In the genomic region with DNA sequence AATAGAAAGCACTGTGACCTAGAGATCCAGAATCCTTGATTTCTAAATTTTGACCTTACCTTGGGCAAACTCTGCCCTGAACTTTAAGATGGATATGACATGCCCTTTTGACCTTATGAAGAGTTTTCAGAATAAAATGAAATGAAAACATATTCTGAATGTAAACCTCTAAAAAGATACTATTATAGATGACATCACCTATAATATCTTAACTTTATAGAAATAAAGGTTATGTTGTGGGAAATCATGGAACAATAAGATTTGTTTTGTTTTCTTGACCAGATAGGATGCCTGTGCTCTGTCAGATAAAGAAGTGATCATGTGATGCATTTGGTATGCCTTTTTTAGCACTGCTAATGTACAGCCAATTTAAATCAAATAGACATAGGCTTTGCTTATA, we compare ENCODE assay signal across 21 cellular contexts. TPM values are rescaled to one million over a fixed set of nuclear protein-coding genes. Genes with fewer than 3 reads are reported as not detected.
A peak's percentile ranks its signal among the peaks of the same experiment; 100 is the strongest.
DNase-seq lines count a peak whose midpoint lies in the region; ATAC-seq, FAIRE-seq and TF ChIP-seq lines count a peak whose summit lies in the region.
"Had no signal": no experiment of that assay in that cellular context is flagged by ENCODE, and none has a peak within 500 bp of the region (broad histone marks: within the 10 kb centered on the region; RNA-seq: fewer than 3 reads in every experiment).

No MANE protein-coding gene starts in this region.

- H3K9ac ChIP-seq in HepG2 (ENCODE audit: insufficient read depth, low read depth, low read length) (no peak overlapping the region), GM12878 (ENCODE audit: control insufficient read depth, insufficient read depth, low read length) (no peak overlapping the region), endothelial cell of umbilical vein (replicated peaks; ENCODE audit: extremely low read depth, insufficient read depth, low read length) (no peak overlapping the region)
- H3K9ac ChIP-seq: BLaER1 had no signal

- H3K36me3 ChIP-seq in HepG2 (replicated peaks in 1 of 2; ENCODE audit: control insufficient read depth in 1 of 2, insufficient read depth in 2 of 2, low read length in 2 of 2) (no peaks in the 10 kb centered on the region), right lobe of liver (no peaks in the 10 kb centered on the region), HEK293 (ENCODE audit: control insufficient read depth in 2 of 2, insufficient read depth in 1 of 2, low read length in 2 of 2) (no peaks in the 10 kb centered on the region), GM12878 (ENCODE audit: control insufficient read depth in 2 of 2, insufficient read depth in 2 of 2, low read length in 1 of 2) (no peaks in the 10 kb centered on the region), endothelial cell of umbilical vein (ENCODE audit: control insufficient read depth in 2 of 2, extremely low read depth in 1 of 2, insufficient read depth in 2 of 2, low read length in 2 of 2) (no peaks in the 10 kb centered on the region)
- H3K36me3 ChIP-seq: BE2C had no signal

- in situ Hi-C loops in HepG2 (cut with HindIII; ENCODE audit: extremely low pct_ligation_motif_present, low pct_unique_long_range_greater_than_20kb) (no loop called here), GM12878 (cut with MboI) (no loop called here)

- H3K4me2 ChIP-seq in HepG2 (ENCODE audit: low read depth, low read length) (no peak overlapping the region), GM12878 (ENCODE audit: control insufficient read depth, insufficient read depth) (no peak overlapping the region), endothelial cell of umbilical vein (ENCODE audit: insufficient read depth, low read length) (no peak overlapping the region)
- H3K4me2 ChIP-seq: BLaER1 had no signal

- CTCF ChIA-PET in HepG2 (lab: Yijun Ruan, JAX; ENCODE audit: low intra/inter-chr PET ratio, low total read pairs) (no interaction called here), HEK293 (lab: Yijun Ruan, JAX) (interaction anchor here (0.6 kb wide), 1 partner anchor 45 kb away, joined by 3 read pairs; no protein-coding TSS in a partner anchor), GM12878 (lab: Yijun Ruan, JAX) (interaction anchor here (1.1 kb wide), 1 partner anchor 13 kb away, joined by 3 read pairs; a partner anchor contains a TSS), endothelial cell of umbilical vein (lab: Charles Lee) (no interaction called here)

- no peaks in the 10 kb centered on the region for H3K9me3 ChIP-seq in HepG2 (ENCODE audit: low read length)
- H3K9me3 ChIP-seq in right lobe of liver = no peaks in the 10 kb centered on the region
- no peaks in the 10 kb centered on the region for H3K9me3 ChIP-seq in HEK293 (ENCODE audit: control insufficient read depth, insufficient read depth, low read depth, low read length)
- peaks cover 1% of the 10 kb centered on the region; the same call in 2 of the 3 replicates for H3K9me3 ChIP-seq in GM12878 (replicated peaks; ENCODE audit: control insufficient read depth, insufficient read depth, low read length)
- no peaks in the 10 kb centered on the region for H3K9me3 ChIP-seq in endothelial cell of umbilical vein (replicated peaks; ENCODE audit: control insufficient read depth, insufficient read depth, low read length)
- H3K9me3 ChIP-seq: BE2C had no signal

- TF ChIP-seq EP300 in HepG2 (IDR thresholded peaks at IDR 0.05; ENCODE audit: low read depth in 2 of 2, low read length in 2 of 2) (no peak), HepG2 (CRISPR knock-in tag; IDR thresholded peaks at IDR 0.05; ENCODE audit: borderline replicate concordance) (no peak), GM12878 (IDR thresholded peaks at IDR 0.05; ENCODE audit: borderline replicate concordance in 1 of 2, control insufficient read depth in 1 of 2, low read depth in 2 of 2, low read length in 2 of 2) (no peak)

- intact Hi-C loops in HepG2 (cut with micrococcal nuclease; ENCODE audit: unreplicated experiment) = no loop called here
- intact Hi-C loops in right lobe of liver (cut with DNase I) = no loop called here
- intact Hi-C loops in GM12878 (cut with micrococcal nuclease; ENCODE audit: unreplicated experiment) = no loop called here
- intact Hi-C loops in endothelial cell of umbilical vein (cut with micrococcal nuclease) = no loop called here

- H4K20me1 ChIP-seq in HepG2 (ENCODE audit: insufficient read depth, low read length) (no peaks in the 10 kb centered on the region), GM12878 (ENCODE audit: control insufficient read depth, insufficient read depth) (no peaks in the 10 kb centered on the region), endothelial cell of umbilical vein (replicated peaks; ENCODE audit: control insufficient read depth, extremely low read depth, insufficient read depth, low read length) (no peaks in the 10 kb centered on the region)
- H4K20me1 ChIP-seq: BLaER1 had no signal

- no peak for DNase-seq in HepG2 (ENCODE audit: low spot score)
- DNase-seq in right lobe of liver = no peak
- DNase-seq in GM12878 (ENCODE audit: low read depth, low spot score) = no peak
- peak; percentile 37 for DNase-seq in endothelial cell of umbilical vein (ENCODE audit: low read depth, low spot score)
- DNase-seq in NCI-H1436 treated with DMSO at 0.1 percent for 48 hours (lab: John Stamatoyannopoulos, UW) = no peak
- DNase-seq in GF-D8 (lab: John Stamatoyannopoulos, UW) = no peak
- DNase-seq in EL = no peak
- DNase-seq: 8988T; ACHN; BE2C; CD4-positive, alpha-beta memory T cell; CD4-positive, CD25-positive, alpha-beta regulatory T cell; CD8-positive, alpha-beta memory T cell; COR-L47; DMS79 treated with DMSO at 0.1 percent for 48 hours; GDM1 had no signal

- H3K27ac ChIP-seq in HepG2 (ENCODE audit: extremely low read length, insufficient read depth, low read length) (no peak overlapping the region), right lobe of liver (no peak overlapping the region), HEK293 (ENCODE audit: extremely low read depth, low read depth, low read length) (no peak overlapping the region), GM12878 (ENCODE audit: control insufficient read depth, insufficient read depth) (no peak overlapping the region), endothelial cell of umbilical vein (ENCODE audit: insufficient read depth, low read depth, low read length) (no peak overlapping the region)
- H3K27ac ChIP-seq: BLaER1 had no signal

- H3K4me3 ChIP-seq in HepG2 (replicated peaks in 1 of 3; ENCODE audit: insufficient read depth in 1 of 3, low read depth in 2 of 3, low read length in 3 of 3) (no peak overlapping the region), right lobe of liver (no peak overlapping the region), HEK293 (ENCODE audit: low read depth, low read length) (no peak overlapping the region), GM12878 (no peak overlapping the region), endothelial cell of umbilical vein (replicated peaks in 1 of 3; ENCODE audit: insufficient read depth in 1 of 3, low read depth in 1 of 3, low read length in 3 of 3) (no peak overlapping the region)
- H3K4me3 ChIP-seq: BLaER1 had no signal

- TF ChIP-seq CTCF in HepG2 (CRISPR knock-in tag; IDR thresholded peaks at IDR 0.05) = no peak
- TF ChIP-seq CTCF in right lobe of liver (IDR thresholded peaks at IDR 0.05) = no peak
- TF ChIP-seq CTCF in HEK293 (tag by site-specific recombination; IDR thresholded peaks at IDR 0.05) = no peak
- TF ChIP-seq CTCF in GM12878 (IDR thresholded peaks at IDR 0.05 in 2 of 3, conservative IDR thresholded peaks at IDR 0.05 in 1 of 3; ENCODE audit: control insufficient read depth in 2 of 3, extremely low read depth in 1 of 3, insufficient read depth in 1 of 3, low read depth in 3 of 3, low read length in 3 of 3) = no peak
- TF ChIP-seq CTCF in endothelial cell of umbilical vein (IDR thresholded peaks at IDR 0.05; ENCODE audit: extremely low read depth in 1 of 2, insufficient read depth in 1 of 2, low read depth in 1 of 2, low read length in 2 of 2) = no peak

- SMC1A ChIA-PET in GM12878 (lab: Charles Lee; ENCODE audit: uncharacterized antibody, unreplicated experiment) = interaction anchor here (1.0 kb wide), 1 partner anchor 116 kb away, joined by 3 read pairs; no protein-coding TSS in a partner anchor

- no peak for ATAC-seq in HepG2
- no peak for ATAC-seq in right lobe of liver
- ATAC-seq in GM12878 = no peak

- H3K79me2 ChIP-seq in HepG2 (ENCODE audit: insufficient read depth, low read length) (no peaks in the 10 kb centered on the region), GM12878 (ENCODE audit: control insufficient read depth, insufficient read depth, low read length) (no peaks in the 10 kb centered on the region), endothelial cell of umbilical vein (ENCODE audit: control insufficient read depth, insufficient read depth, low read length) (no peaks in the 10 kb centered on the region)

- H3K4me1 ChIP-seq in HepG2 (ENCODE audit: insufficient read depth, low read length) (peaks cover 21% of the 10 kb centered on the region), right lobe of liver (no peaks in the 10 kb centered on the region), HEK293 (ENCODE audit: control insufficient read depth, insufficient read depth, low read length) (no peaks in the 10 kb centered on the region), GM12878 (ENCODE audit: control insufficient read depth, insufficient read depth, low read length) (peaks cover 14% of the 10 kb centered on the region), endothelial cell of umbilical vein (ENCODE audit: control insufficient read depth, extremely low read depth, insufficient read depth, low read length) (peaks cover 11% of the 10 kb centered on the region)
- H3K4me1 ChIP-seq: BE2C had no signal

- POLR2A ChIA-PET in HepG2 (lab: Yijun Ruan, JAX) = no interaction called here
- POLR2A ChIA-PET in HEK293 (lab: Yijun Ruan, JAX) = no interaction called here
- POLR2A ChIA-PET in GM12878 (lab: Charles Lee) = no interaction called here
- POLR2A ChIA-PET in endothelial cell of umbilical vein (lab: Charles Lee) = no interaction called here

- no peak for TF ChIP-seq POLR2A in HepG2 (IDR thresholded peaks at IDR 0.05; ENCODE audit: insufficient read depth in 1 of 2, low read depth in 2 of 2, low read length in 2 of 2)
- no peak for TF ChIP-seq POLR2A in right lobe of liver (IDR thresholded peaks at IDR 0.05)
- no peak for TF ChIP-seq POLR2A in GM12878 (IDR thresholded peaks at IDR 0.05; ENCODE audit: low read depth, low read length)
- no peak for TF ChIP-seq POLR2A in endothelial cell of umbilical vein (IDR thresholded peaks at IDR 0.05; ENCODE audit: low read depth, low read length)

- dilution Hi-C loops in endothelial cell of umbilical vein (cut with MboI; ENCODE audit: extremely low pct_ligation_motif_present, low sequenced_read_pairs) = no loop called here

- H3K27me3 ChIP-seq in HepG2 (ENCODE audit: control insufficient read depth in 1 of 2, insufficient read depth in 2 of 2, low read length in 2 of 2) = no peaks in the 10 kb centered on the region
- no peaks in the 10 kb centered on the region for H3K27me3 ChIP-seq in right lobe of liver
- no peaks in the 10 kb centered on the region for H3K27me3 ChIP-seq in GM12878 (replicated peaks in 1 of 2; ENCODE audit: control insufficient read depth in 2 of 2, insufficient read depth in 2 of 2, low read length in 1 of 2)
- no peaks in the 10 kb centered on the region for H3K27me3 ChIP-seq in endothelial cell of umbilical vein (ENCODE audit: control insufficient read depth in 2 of 2, insufficient read depth in 2 of 2, low read length in 2 of 2)
- H3K27me3 ChIP-seq: BE2C, BLaER1 had no signal

- RAD21 ChIA-PET in GM12878 (lab: Charles Lee; ENCODE audit: unreplicated experiment) = no interaction called here

- FAIRE-seq in HepG2 (lab: Jason Lieb, UNC) = no peak
- FAIRE-seq in GM12878 (lab: Jason Lieb, UNC) = no peak
- no peak for FAIRE-seq in endothelial cell of umbilical vein (lab: Jason Lieb, UNC)
- FAIRE-seq: A204.1, GM18507 had no signal

- BruUV-seq in HepG2 (replicated peaks; lab: Mats Ljungman, UMichigan) (no TSS peak), GM12878 (replicated peaks; lab: Mats Ljungman, UMichigan) (no TSS peak), endothelial cell of umbilical vein (replicated peaks; lab: Mats Ljungman, UMichigan) (no TSS peak)

- no peaks in the 10 kb centered on the region for H3K9me1 ChIP-seq in endothelial cell of umbilical vein (replicated peaks; ENCODE audit: control insufficient read depth, extremely low read depth, insufficient read depth, low read length)

- TF ChIP-seq RAD21 in HepG2 (CRISPR knock-in tag; IDR thresholded peaks at IDR 0.05) = no peak
- TF ChIP-seq RAD21 in GM12878 (IDR thresholded peaks at IDR 0.05; ENCODE audit: insufficient read depth, low read depth, low read length) = no peak

- H2AFZ ChIP-seq in HepG2 (ENCODE audit: low read length) (no peak overlapping the region), GM12878 (ENCODE audit: control insufficient read depth, low read depth, low read length) (no peak overlapping the region), endothelial cell of umbilical vein (ENCODE audit: low read depth, low read length) (no peak overlapping the region)

RNA-seq across cellular contexts. Expression of a gene that starts 13.1 kb away (rescaled TPM):
- total RNA-seq in HepG2 (2016; rRNA removed; fragmentation: Illumina TruSeq; extraction: Trizol) (17.9 and 24.4 TPM in 2 replicates), right lobe of liver (10 to 100 TPM in 2 of 6 experiments, 1 to 10 TPM in 4; 3.7 to 14.5 (median 5.9) TPM), GM12878 (2014; rRNA removed) (3.4 TPM in 2 replicates), GM12878 (2014; rRNA removed; fragmentation: Illumina TruSeq; extraction: Trizol) (3.1 and 3.4 TPM in 2 replicates), GM12878 (2021) (2.2 TPM in 2 replicates), endothelial cell of umbilical vein (22.3 and 22.9 TPM in 2 replicates)
- total RNA-seq in HepG2 (2016; cell fraction: cytosol; rRNA removed; fragmentation: Illumina TruSeq; extraction: Trizol; ENCODE audit: low read depth) = 3.0 and 4.7 TPM in 2 replicates
- 17.0 and 23.7 TPM in 2 replicates for total RNA-seq in HepG2 (2016; cell fraction: insoluble cytoplasmic fraction; rRNA removed; fragmentation: Illumina TruSeq; extraction: Trizol)
- total RNA-seq in HepG2 (2016; cell fraction: membrane; rRNA removed; fragmentation: Illumina TruSeq; extraction: Trizol) = 8.8 and 9.4 TPM in 2 replicates
- total RNA-seq in HepG2 (2016; cell fraction: nucleus; rRNA removed; fragmentation: Illumina TruSeq; extraction: Trizol) = 35.4 and 40.8 TPM in 2 replicates
- polyA plus RNA-seq in HepG2 (2011; rRNA removed) (83.4 and 149 TPM in 2 replicates), GM12878 (2011; rRNA removed) (3.1 and 5.8 TPM in 2 replicates), GM12878 (2014; fragmentation: Illumina TruSeq; extraction: Trizol) (4.2 and 7.5 TPM in 2 replicates), GM12878 (2014; fragmentation: Nextera tagmentation; extraction: Ambion mirVana) (1 to 10 TPM; 2.0 to 3.2 TPM), GM12878 (2014; rRNA removed) (1.9 and 2.3 TPM in 2 replicates), GM12878 (2016; fragmentation: Nextera tagmentation; extraction: Ambion mirVana) (1 to 10 TPM; 1.4 to 2.6 TPM), endothelial cell of umbilical vein (12.0 and 14.5 TPM in 2 replicates)
- 36.7 and 54.7 TPM in 2 replicates for polyA plus RNA-seq in HepG2 (2011; cell fraction: cytosol; rRNA removed)
- 52.3 and 53.1 TPM in 2 replicates for polyA plus RNA-seq in HepG2 (2011; cell fraction: nucleus; rRNA removed)
- polyA plus RNA-seq in HepG2 (2012) = 53.2 and 56.3 TPM in 2 replicates
- polyA plus RNA-seq in HepG2 (2016; cell fraction: cytosol; fragmentation: Illumina TruSeq; extraction: Trizol; ENCODE audit: low read depth) = 2.8 and 3.7 TPM in 2 replicates
- 12.8 and 14.2 TPM in 2 replicates for polyA plus RNA-seq in HepG2 (2016; cell fraction: insoluble cytoplasmic fraction; fragmentation: Illumina TruSeq; extraction: Trizol; ENCODE audit: low read depth)
- polyA plus RNA-seq in HepG2 (2016; cell fraction: membrane; fragmentation: Illumina TruSeq; extraction: Trizol; ENCODE audit: low read depth) = 6.7 and 6.8 TPM in 2 replicates
- polyA plus RNA-seq in HepG2 (2016; cell fraction: nucleus; fragmentation: Illumina TruSeq; extraction: Trizol; ENCODE audit: insufficient read depth, low read depth) = 48.2 and 55.7 TPM in 2 replicates
- polyA minus RNA-seq in HepG2 (2011; rRNA and poly(A)+ RNA removed; ENCODE audit: low replicate concordance) = 24.2 TPM in 1 of 2 replicates, not detected in the other
- polyA minus RNA-seq in HepG2 (2011; cell fraction: cytosol; rRNA and poly(A)+ RNA removed) = 28.9 and 35.4 TPM in 2 replicates
- polyA minus RNA-seq in HepG2 (2011; cell fraction: nucleus; rRNA and poly(A)+ RNA removed) = 42.9 and 52.5 TPM in 2 replicates
- 1.1 and 1.3 TPM in 2 replicates for total RNA-seq in GM12878 (2013; cell fraction: nucleolus; rRNA removed)
- polyA plus RNA-seq in GM12878 (2011; ENCODE audit: low read depth) = 4.4 TPM
- 0.84 and 0.94 TPM in 2 replicates for polyA plus RNA-seq in GM12878 (2011; cell fraction: cytosol; rRNA removed)
- polyA plus RNA-seq in GM12878 (2011; cell fraction: nucleus; rRNA removed) = 1.8 and 2.0 TPM in 2 replicates
- polyA plus RNA-seq in GM12878 (2012) = 7.4 and 14.4 TPM in 2 replicates
- 0.51 and 0.52 TPM in 2 replicates for polyA minus RNA-seq in GM12878 (2011; rRNA and poly(A)+ RNA removed)
- polyA minus RNA-seq in GM12878 (2011; cell fraction: cytosol; rRNA and poly(A)+ RNA removed) = not detected in 2 replicates
- polyA minus RNA-seq in GM12878 (2011; cell fraction: nucleus; rRNA and poly(A)+ RNA removed) = 1.1 TPM in 2 replicates
- 14.7 and 16.3 TPM in 2 replicates for polyA plus RNA-seq in endothelial cell of umbilical vein (2011; cell fraction: cytosol; rRNA removed)
- 19.0 and 26.0 TPM in 2 replicates for polyA plus RNA-seq in endothelial cell of umbilical vein (2011; cell fraction: nucleus; rRNA removed)
- polyA plus RNA-seq in endothelial cell of umbilical vein (2012) = 16.4 and 17.9 TPM in 2 replicates
- polyA minus RNA-seq in endothelial cell of umbilical vein = 16.7 and 17.5 TPM in 2 replicates
- not detected for polyA minus RNA-seq in endothelial cell of umbilical vein (2011; cell fraction: cytosol; rRNA and poly(A)+ RNA removed)
- 20.0 and 23.5 TPM in 2 replicates for polyA minus RNA-seq in endothelial cell of umbilical vein (2011; cell fraction: nucleus; rRNA and poly(A)+ RNA removed)
- total RNA-seq: G401 had no signal

Comparison
In these comparisons a context has a peak if more than half of its experiments do, and no peak if none do; other contexts are left out.
1. CTCF ChIA-PET loops: an anchor here in HEK293 (0.6 kb wide) and GM12878 (1.1 kb wide); none called in HepG2 and endothelial cell of umbilical vein.